Comparison of ENCODE assay signal across 16 cellular contexts in the genomic region with DNA sequence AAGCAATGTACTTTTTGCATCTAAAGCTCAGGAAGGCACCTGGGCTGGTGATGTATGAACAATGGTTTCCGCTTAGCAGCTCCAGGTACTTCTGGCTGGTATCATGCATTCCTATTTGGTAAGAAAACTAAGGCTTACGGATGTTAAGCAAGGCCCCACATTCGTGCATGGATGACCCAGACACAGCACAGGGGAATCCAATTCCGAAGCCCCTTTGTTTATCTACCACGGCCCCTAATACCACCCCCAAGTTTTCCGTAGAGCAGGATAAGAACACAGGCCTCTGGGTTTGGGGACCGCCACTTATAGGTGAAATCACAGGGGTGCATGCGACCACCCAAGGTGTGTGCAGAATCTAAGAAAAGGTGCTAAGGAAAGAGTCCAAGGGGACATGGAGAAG.
"Had no signal": no experiment of that assay in that cellular context is flagged by ENCODE, and none has a peak within 500 bp of the region (broad histone marks: within the 10 kb centered on the region; RNA-seq: fewer than 3 reads in every experiment).

No MANE protein-coding gene starts in this region.

- H3K4me3 Mint-ChIP-seq: activated naive CD4-positive, alpha-beta T cell treated with anti-CD3 and anti-CD28 coated beads, Interleukin-2, amount 10 ng/mL, durations not matched to agents 7 days and 5 days; naive thymus-derived CD4-positive, alpha-beta T cell; stimulated activated naive CD8-positive, alpha-beta T cell treated with anti-CD3 and anti-CD28 coated beads, Interleukin-15, amount 100 ng/mL, for 72 hours had no signal

- H3K36me3 ChIP-seq: esophagus muscularis mucosa, prostate gland, WERI-Rb-1 had no signal

- H3K27ac Mint-ChIP-seq: activated naive CD4-positive, alpha-beta T cell treated with anti-CD3 and anti-CD28 coated beads, Interleukin-2, amount 10 ng/mL, durations not matched to agents 7 days and 5 days; activated T-helper 1 cell treated with anti-CD3 and anti-CD28 coated beads, Interleukin-12 subunit alpha, Interleukin-12 subunit beta, Interleukin-2, Interleukin-4 antibody, amounts not matched to agents 30 ng/mL and 10 ng/mL and 1 ng/mL, durations not matched to agents 14 hours and 24 hours and 36 hours; naive thymus-derived CD4-positive, alpha-beta T cell; stimulated activated naive CD8-positive, alpha-beta T cell treated with anti-CD3 and anti-CD28 coated beads, Interleukin-15, amount 100 ng/mL, for 72 hours had no signal

- H3K36me3 Mint-ChIP-seq: activated naive CD4-positive, alpha-beta T cell treated with anti-CD3 and anti-CD28 coated beads, Interleukin-2, amount 10 ng/mL, durations not matched to agents 7 days and 5 days had no signal

- H3K9me3 ChIP-seq: body of pancreas, esophagus muscularis mucosa, prostate gland had no signal

- H3K27me3 ChIP-seq: body of pancreas, esophagus muscularis mucosa had no signal

- H3K4me3 ChIP-seq: body of pancreas, esophagus muscularis mucosa, prostate gland had no signal

- DNase-seq: activated CD4-positive, alpha-beta T cell treated with anti-CD3 and anti-CD28 coated beads, Interleukin-2, amount 50 U/mL, for 1 hour; activated naive CD4-positive, alpha-beta T cell treated with anti-CD3 and anti-CD28 coated beads, Interleukin-2, amount 10 ng/mL, durations not matched to agents 7 days and 5 days; body of pancreas; foreskin fibroblast; glutamatergic neuron; mammary epithelial cell; naive thymus-derived CD4-positive, alpha-beta T cell; nucleus accumbens; stimulated activated CD4-positive, alpha-beta T cell treated with anti-CD3 and anti-CD28 coated beads, Interleukin-12 subunit alpha, Interleukin-12 subunit beta, amount 100 ng/mL, for 4 hours; stimulated activated CD4-positive, alpha-beta T cell treated with anti-CD3 and anti-CD28 coated beads, Interleukin-4, amount 100 ng/mL, for 1 hour; stimulated activated CD8-positive, alpha-beta memory T cell treated with anti-CD3 and anti-CD28 coated beads, Interleukin-4, amount 100 ng/mL, for 48 hours; stimulated activated naive CD8-positive, alpha-beta T cell treated with anti-CD3 and anti-CD28 coated beads, Interleukin-15, amount 100 ng/mL, for 72 hours; WERI-Rb-1 had no signal

- H3K9me3 Mint-ChIP-seq: activated naive CD4-positive, alpha-beta T cell treated with anti-CD3 and anti-CD28 coated beads, Interleukin-2, amount 10 ng/mL, durations not matched to agents 7 days and 5 days; activated T-helper 1 cell treated with anti-CD3 and anti-CD28 coated beads, Interleukin-12 subunit alpha, Interleukin-12 subunit beta, Interleukin-2, Interleukin-4 antibody, amounts not matched to agents 30 ng/mL and 10 ng/mL and 1 ng/mL, durations not matched to agents 14 hours and 24 hours and 36 hours; naive thymus-derived CD4-positive, alpha-beta T cell; stimulated activated naive CD8-positive, alpha-beta T cell treated with anti-CD3 and anti-CD28 coated beads, Interleukin-15, amount 100 ng/mL, for 72 hours had no signal

- H3K27ac ChIP-seq: esophagus muscularis mucosa, prostate gland, WERI-Rb-1 had no signal
